In genomic region chr2:224613543-224614317, GRCh38 we compare ENCODE assay signal across 17 cellular contexts.
"Had no signal": no experiment of that assay in that cellular context is flagged by ENCODE, and none has a peak within 500 bp of the region (broad histone marks: within the 10 kb centered on the region; RNA-seq: fewer than 3 reads in every experiment).

No MANE protein-coding gene starts in this region.

- H3K9me3 Mint-ChIP-seq: neural crest cell had no signal

- H3K4me3 Mint-ChIP-seq: naive thymus-derived CD4-positive, alpha-beta T cell; neural crest cell had no signal

- H3K27me3 ChIP-seq: dorsolateral prefrontal cortex, hepatocyte, right atrium auricular region, suprapubic skin, thyroid gland, upper lobe of left lung, uterus had no signal

- DNase-seq: cortex of kidney; dorsolateral prefrontal cortex; effector CD8-positive, alpha-beta T cell; foreskin melanocyte; head of caudate nucleus; mesendoderm; naive thymus-derived CD4-positive, alpha-beta T cell; stimulated activated CD4-positive, alpha-beta T cell treated with anti-CD3 and anti-CD28 coated beads, Interleukin-2, amount 100 ng/mL, for 48 hours; stimulated activated naive CD4-positive, alpha-beta T cell treated with Interleukin-2 at 50 U/mL for 16 hours; thyroid gland; upper lobe of left lung; uterus had no signal

- H3K4me2 ChIP-seq: hepatocyte, smooth muscle cell had no signal

- H3K4me1 ChIP-seq: right atrium auricular region, suprapubic skin, thyroid gland, upper lobe of left lung, uterus had no signal

- H3K27ac ChIP-seq: dorsolateral prefrontal cortex, hepatocyte, right atrium auricular region, suprapubic skin, thyroid gland, upper lobe of left lung, uterus had no signal

- H3K9me3 ChIP-seq: right atrium auricular region, suprapubic skin, thyroid gland, upper lobe of left lung, uterus had no signal

- H3K4me1 Mint-ChIP-seq: neural crest cell had no signal

- H3K4me3 ChIP-seq: dorsolateral prefrontal cortex, hepatocyte, right atrium auricular region, smooth muscle cell, suprapubic skin, thyroid gland, upper lobe of left lung, uterus had no signal

- H3K36me3 ChIP-seq: right atrium auricular region, suprapubic skin, thyroid gland, upper lobe of left lung, uterus had no signal

- H3K36me3 Mint-ChIP-seq: naive thymus-derived CD4-positive, alpha-beta T cell had no signal

- H3K27ac Mint-ChIP-seq: naive thymus-derived CD4-positive, alpha-beta T cell had no signal

- ATAC-seq: naive thymus-derived CD4-positive, alpha-beta T cell had no signal
